In genomic region chr17:64995539-64995921, GRCh38 we compare ENCODE assay signal across 7 cellular contexts.
DNase-seq lines count a peak whose midpoint lies in the region; ATAC-seq and TF ChIP-seq lines count a peak whose summit lies in the region.
"Not testable (repeated sequence)": the region's sequence is repeated elsewhere in the genome, so short reads cannot be mapped to it uniquely, and the experiment has no call there.

No MANE protein-coding gene starts in this region.

- not testable (repeated sequence) for H3K9me2 ChIP-seq in Karpas-422 (replicated peaks; ENCODE audit: insufficient read depth, low read length)

- H3K36me3 ChIP-seq in Karpas-422 (ENCODE audit: insufficient read depth, low read length); lower lobe of right lung: not testable (repeated sequence)

- H3K9me3 Mint-ChIP-seq in activated T-helper 2 cell treated with anti-CD3 and anti-CD28 coated beads, Interferon-gamma antibody, Interleukin-2, Interleukin-4, amounts not matched to agents 10 μg/mL and 5 μg/mL and 100 μg/mL, durations not matched to agents 14 hours and 24 hours and 36 hours; central memory CD8-positive, alpha-beta T cell; stimulated activated naive CD8-positive, alpha-beta T cell treated with anti-CD3 and anti-CD28 coated beads, Interleukin-15, amount 100 ng/mL, for 72 hours: not testable (repeated sequence)

- H3K4me1 ChIP-seq in Karpas-422 (ENCODE audit: low read length) = peaks cover 70% of the 10 kb centered on the region
- H3K4me1 ChIP-seq in lower lobe of right lung = not testable (repeated sequence)

- H3K27me3 ChIP-seq in Karpas-422 (ENCODE audit: low read length); lower lobe of right lung (ENCODE audit: low read depth): not testable (repeated sequence)

- not testable (repeated sequence) for H3K79me2 ChIP-seq in Karpas-422 (ENCODE audit: low read length)

- not testable (repeated sequence) for H3K9me3 ChIP-seq in Karpas-422 (ENCODE audit: low read length); lower lobe of right lung

- not testable (repeated sequence) for H3K36me3 Mint-ChIP-seq in activated T-helper 2 cell treated with anti-CD3 and anti-CD28 coated beads, Interferon-gamma antibody, Interleukin-2, Interleukin-4, amounts not matched to agents 10 μg/mL and 5 μg/mL and 100 μg/mL, durations not matched to agents 14 hours and 24 hours and 36 hours (ENCODE audit: low read depth); central memory CD8-positive, alpha-beta T cell (ENCODE audit: insufficient read depth)

- not testable (repeated sequence) for H3K4me2 ChIP-seq in Karpas-422 (ENCODE audit: low read depth, low read length, poor library complexity, severe bottlenecking)

- not testable (repeated sequence) for H3K4me3 ChIP-seq in Karpas-422 (ENCODE audit: low read length); lower lobe of right lung

- not testable (repeated sequence) for H3K4me3 Mint-ChIP-seq in activated T-helper 2 cell treated with anti-CD3 and anti-CD28 coated beads, Interferon-gamma antibody, Interleukin-2, Interleukin-4, amounts not matched to agents 10 μg/mL and 5 μg/mL and 100 μg/mL, durations not matched to agents 14 hours and 24 hours and 36 hours (ENCODE audit: low read depth); central memory CD8-positive, alpha-beta T cell; stimulated activated naive CD8-positive, alpha-beta T cell treated with anti-CD3 and anti-CD28 coated beads, Interleukin-15, amount 100 ng/mL, for 72 hours

- H3K27ac Mint-ChIP-seq in activated T-helper 2 cell treated with anti-CD3 and anti-CD28 coated beads, Interferon-gamma antibody, Interleukin-2, Interleukin-4, amounts not matched to agents 10 μg/mL and 5 μg/mL and 100 μg/mL, durations not matched to agents 14 hours and 24 hours and 36 hours = peak overlapping the region; percentile 26
- H3K27ac Mint-ChIP-seq in central memory CD8-positive, alpha-beta T cell (ENCODE audit: low read depth) = peak overlapping the region; percentile 37
- H3K27ac Mint-ChIP-seq in stimulated activated naive CD8-positive, alpha-beta T cell treated with anti-CD3 and anti-CD28 coated beads, Interleukin-15, amount 100 ng/mL, for 72 hours = peak overlapping the region in 1 of 2 donors; percentile 6

- ATAC-seq in central memory CD8-positive, alpha-beta T cell (replicated peaks; ENCODE audit: extremely low read depth, poor library complexity, severe bottlenecking) = not testable (repeated sequence)
- ATAC-seq in lower lobe of right lung = peak; percentile 40 to 63
- peak; percentile 66 for ATAC-seq in stimulated activated naive CD8-positive, alpha-beta T cell treated with anti-CD3 and anti-CD28 coated beads, Interleukin-15, amount 100 ng/mL, for 72 hours

- not testable (repeated sequence) for H3K9ac ChIP-seq in Karpas-422 (ENCODE audit: low read length)

- not testable (repeated sequence) for H2AFZ ChIP-seq in Karpas-422 (ENCODE audit: low read length)

- H4K20me1 ChIP-seq in Karpas-422 (ENCODE audit: insufficient read depth, low read depth, low read length) = not testable (repeated sequence)

- H3K27me3 Mint-ChIP-seq in activated T-helper 2 cell treated with anti-CD3 and anti-CD28 coated beads, Interferon-gamma antibody, Interleukin-2, Interleukin-4, amounts not matched to agents 10 μg/mL and 5 μg/mL and 100 μg/mL, durations not matched to agents 14 hours and 24 hours and 36 hours (ENCODE audit: low read depth); central memory CD8-positive, alpha-beta T cell; stimulated activated naive CD8-positive, alpha-beta T cell treated with anti-CD3 and anti-CD28 coated beads, Interleukin-15, amount 100 ng/mL, for 72 hours: not testable (repeated sequence)

- intact Hi-C loops in activated T-helper 2 cell treated with anti-CD3 and anti-CD28 coated beads, Interferon-gamma antibody, Interleukin-2, Interleukin-4, amounts not matched to agents 10 μg/mL and 5 μg/mL and 100 μg/mL, durations not matched to agents 14 hours and 24 hours and 36 hours (cut with micrococcal nuclease); lower lobe of right lung (cut with DNase I): not testable (repeated sequence)

- DNase-seq in Karpas-422; activated T-helper 2 cell treated with anti-CD3 and anti-CD28 coated beads, Interferon-gamma antibody, Interleukin-2, Interleukin-4, amounts not matched to agents 10 μg/mL and 5 μg/mL and 100 μg/mL, durations not matched to agents 14 hours and 24 hours and 36 hours (ENCODE audit: low spot score); central memory CD8-positive, alpha-beta T cell (ENCODE audit: low spot score in 2 of 2); lower lobe of right lung; stimulated activated naive CD8-positive, alpha-beta T cell treated with anti-CD3 and anti-CD28 coated beads, Interleukin-15, amount 100 ng/mL, for 72 hours: not testable (repeated sequence)
- peak; percentile 38 for DNase-seq in activated CD4-positive, alpha-beta T cell treated with anti-CD3 and anti-CD28 coated beads for 48 hours
- DNase-seq in stimulated activated CD4-positive, alpha-beta T cell treated with anti-CD3 and anti-CD28 coated beads, Interleukin-1b, Interleukin-23, amount 100 ng/mL, for 48 hours = peak; percentile 33

- TF ChIP-seq CTCF in lower lobe of right lung (IDR thresholded peaks at IDR 0.05) = not testable (repeated sequence)

- peaks cover 32% of the 10 kb centered on the region for H3K4me1 Mint-ChIP-seq in activated T-helper 2 cell treated with anti-CD3 and anti-CD28 coated beads, Interferon-gamma antibody, Interleukin-2, Interleukin-4, amounts not matched to agents 10 μg/mL and 5 μg/mL and 100 μg/mL, durations not matched to agents 14 hours and 24 hours and 36 hours (ENCODE audit: low read depth)
- not testable (repeated sequence) for H3K4me1 Mint-ChIP-seq in central memory CD8-positive, alpha-beta T cell
- H3K4me1 Mint-ChIP-seq in stimulated activated naive CD8-positive, alpha-beta T cell treated with anti-CD3 and anti-CD28 coated beads, Interleukin-15, amount 100 ng/mL, for 72 hours = peaks cover 14% of the 10 kb centered on the region

- peak overlapping the region; percentile 60; the same call in 1 of the 2 replicates for H3K27ac ChIP-seq in Karpas-422 (ENCODE audit: low read length)
- not testable (repeated sequence) for H3K27ac ChIP-seq in lower lobe of right lung
